In genomic region chr21:31931644-31932469, GRCh38 we compare ENCODE assay signal across 18 cellular contexts. TPM values are rescaled to one million over a fixed set of nuclear protein-coding genes. Genes with fewer than 3 reads are reported as not detected.
A peak's percentile ranks its signal among the peaks of the same experiment; 100 is the strongest.
DNase-seq lines count a peak whose midpoint lies in the region; FAIRE-seq and TF ChIP-seq lines count a peak whose summit lies in the region.
"Had no signal": no experiment of that assay in that cellular context is flagged by ENCODE, and none has a peak within 500 bp of the region (broad histone marks: within the 10 kb centered on the region; RNA-seq: fewer than 3 reads in every experiment).

No MANE protein-coding gene starts in this region.

- FAIRE-seq in HTR-8/SVneo (lab: Jason Lieb, UNC) (peak; percentile 23), urothelium cell line (lab: Jason Lieb, UNC) (peak; percentile 91), kidney (lab: Jason Lieb, UNC) (no peak)

- H3K27ac ChIP-seq in endodermal cell (ENCODE audit: low read depth, low read length) (no peak overlapping the region), kidney (ENCODE audit: low read depth in 2 of 2, low read length in 2 of 2) (no peak overlapping the region), sigmoid colon (no peak overlapping the region)
- H3K27ac ChIP-seq: SJCRH30 had no signal

- no peak for TF ChIP-seq POLR2A in sigmoid colon (IDR thresholded peaks at IDR 0.05)

- no peaks in the 10 kb centered on the region for H3K9me3 ChIP-seq in endodermal cell (ENCODE audit: control insufficient read depth, low read length)
- H3K9me3 ChIP-seq in kidney (ENCODE audit: control insufficient read depth in 1 of 2, low read length in 2 of 2), result no peaks in the 10 kb centered on the region
- H3K9me3 ChIP-seq in sigmoid colon, result no peaks in the 10 kb centered on the region
- H3K9me3 ChIP-seq: SJCRH30 had no signal

- no peak overlapping the region for H3K27ac Mint-ChIP-seq in endodermal cell
- peak overlapping the region; percentile 99 for H3K27ac Mint-ChIP-seq in nephron progenitor cell

- no peaks in the 10 kb centered on the region for H3K4me1 ChIP-seq in endodermal cell (ENCODE audit: control insufficient read depth, insufficient read depth, low read length)
- H3K4me1 ChIP-seq in kidney (ENCODE audit: control insufficient read depth in 1 of 2, insufficient read depth in 1 of 2, low read depth in 1 of 2, low read length in 2 of 2), result no peaks in the 10 kb centered on the region
- H3K4me1 ChIP-seq in sigmoid colon, result peaks cover 0 to 6% (median 0%) of the 10 kb centered on the region in 4 donors

- TF ChIP-seq EP300 in sigmoid colon (IDR thresholded peaks at IDR 0.05), result no peak

- H3K4me1 Mint-ChIP-seq in endodermal cell (peaks cover 18% of the 10 kb centered on the region), nephron progenitor cell (peaks cover 92% of the 10 kb centered on the region)

- no peaks in the 10 kb centered on the region for H3K27me3 Mint-ChIP-seq in endodermal cell (ENCODE audit: insufficient read depth)
- no peaks in the 10 kb centered on the region for H3K27me3 Mint-ChIP-seq in nephron progenitor cell (ENCODE audit: low read depth, poor library complexity)

- no peaks in the 10 kb centered on the region for H3K27me3 ChIP-seq in endodermal cell (ENCODE audit: control insufficient read depth, insufficient read depth, low read length, poor library complexity, severe bottlenecking)
- H3K27me3 ChIP-seq in sigmoid colon, result no peaks in the 10 kb centered on the region
- H3K27me3 ChIP-seq: SJCRH30 had no signal

- H3K4me3 Mint-ChIP-seq in endodermal cell (no peak overlapping the region), nephron progenitor cell (peak overlapping the region; percentile 74)

- intact Hi-C loops in kidney (cut with DNase I), result no loop called here
- intact Hi-C loops in sigmoid colon (cut with DNase I), result no loop called here

- no peaks in the 10 kb centered on the region for H3K36me3 Mint-ChIP-seq in endodermal cell (ENCODE audit: low read depth)
- peaks cover 26% of the 10 kb centered on the region for H3K36me3 Mint-ChIP-seq in nephron progenitor cell (ENCODE audit: low read depth)

- DNase-seq in HTR-8/SVneo (ENCODE audit: insufficient read length, low spot score) (no peak), endodermal cell (peak; percentile 62), nephron progenitor cell (no peak), urothelium cell line (ENCODE audit: low spot score) (no peak), kidney (no peak), sigmoid colon (no peak), SHP77 treated with DMSO at 0.1 percent for 48 hours (lab: John Stamatoyannopoulos, UW) (no peak)
- DNase-seq: COR-L47; DMS153; HCEC 1CT; KG1; NCI-H1417 treated with DMSO at 0.1 percent for 48 hours; NCI-H1930; NCI-H2171; NCI-H446; NK-92 treated with Interleukin-12 subunit alpha and Interleukin-12 subunit beta, amount 100 ng/mL, for 24 hours; RPMI8226; SJCRH30 had no signal

- 92 to 93% methylated on average over 15 to 23 of the region's 23 CpGs for WGBS in endodermal cell (ENCODE audit: insufficient coverage in 1 of 2, insufficient read length in 1 of 2), 2 experiments
- 92 to 95% methylated on average over 23 of the region's 23 CpGs for WGBS in sigmoid colon, 2 donors

- H3K4me3 ChIP-seq in endodermal cell (ENCODE audit: low read length) (no peak overlapping the region), kidney (ENCODE audit: low read length in 2 of 2) (no peak overlapping the region), sigmoid colon (no peak overlapping the region)
- H3K4me3 ChIP-seq: SJCRH30 had no signal

- H3K36me3 ChIP-seq in endodermal cell (ENCODE audit: control insufficient read depth, insufficient read depth, low read length) (no peaks in the 10 kb centered on the region), kidney (ENCODE audit: control insufficient read depth in 1 of 2, insufficient read depth in 2 of 2, low read length in 2 of 2) (no peaks in the 10 kb centered on the region), sigmoid colon (no peaks in the 10 kb centered on the region)

- H3K9me3 Mint-ChIP-seq in endodermal cell (no peaks in the 10 kb centered on the region), nephron progenitor cell (peaks cover 2% of the 10 kb centered on the region)

- TF ChIP-seq CTCF in endodermal cell (conservative IDR thresholded peaks at IDR 0.05) (no peak), nephron progenitor cell (IDR thresholded peaks at IDR 0.05) (no peak), kidney (IDR thresholded peaks at IDR 0.05; ENCODE audit: borderline replicate concordance, extremely low read depth, insufficient read depth) (no peak), sigmoid colon (IDR thresholded peaks at IDR 0.05) (no peak)

- H3K9ac ChIP-seq in endodermal cell (ENCODE audit: extremely low read depth, low read length, poor library complexity, severe bottlenecking) (no peak overlapping the region), kidney (ENCODE audit: low read length in 2 of 2) (no peak overlapping the region)

RNA-seq across cellular contexts. Expression of gene HUNK, which starts 59.0 kb away (rescaled TPM):
- total RNA-seq in endodermal cell (1 to 10 TPM; 5.8 to 8.4 TPM), kidney (17.2 TPM), sigmoid colon (1 to 10 TPM in 2 of 4 donors, under 1 TPM in 2; 0.71 to 1.9 (median 1.1) TPM)
- polyA plus RNA-seq in endodermal cell (2013, experiment 1 of 2), result 8.8 TPM
- 8.4 TPM for polyA plus RNA-seq in endodermal cell (2013, experiment 2 of 2)
- polyA plus RNA-seq in kidney (ENCODE audit: insufficient read depth, low read depth, low replicate concordance) (2.7 TPM), sigmoid colon (1 to 10 TPM; 1.2 to 2.6 (median 2.1) TPM)
